1 cellular context compared by ENCODE assay signal in genomic region chr10:50554995-50555568, GRCh38.
TF ChIP-seq lines count a peak whose summit lies in the region.

No MANE protein-coding gene starts in this region.

TF ChIP-seq in K562, 482 proteins besides CTCF, POLR2A, EP300 and RAD21 (continued from another document and continues in another):
- no peak for TF ChIP-seq ZBTB33 (CRISPR knock-in tag; IDR thresholded peaks at IDR 0.05)
- TF ChIP-seq HINFP (tag; conservative IDR thresholded peaks at IDR 0.05; ENCODE audit: low read depth): no peak
- TF ChIP-seq COPS2 (conservative IDR thresholded peaks at IDR 0.05): no peak
- no peak for TF ChIP-seq ATF2 (CRISPR knock-in tag; IDR thresholded peaks at IDR 0.05)
- TF ChIP-seq SIN3B (IDR thresholded peaks at IDR 0.05; ENCODE audit: low read depth): no peak
- TF ChIP-seq MCM7 (IDR thresholded peaks at IDR 0.05): no peak
- no peak for TF ChIP-seq ZNF785 (CRISPR knock-in tag; IDR thresholded peaks at IDR 0.05)
- TF ChIP-seq CREB1 (IDR thresholded peaks at IDR 0.05): peak; percentile 43; the same call in 1 of the 2 replicates
- no peak for TF ChIP-seq CREB1 (CRISPR knock-in tag; IDR thresholded peaks at IDR 0.05)
- TF ChIP-seq FOXP4 (CRISPR knock-in tag; IDR thresholded peaks at IDR 0.05; ENCODE audit: borderline replicate concordance): no peak
- TF ChIP-seq XRCC3 (IDR thresholded peaks at IDR 0.05): no peak
- TF ChIP-seq ZNF586 (CRISPR knock-in tag; conservative IDR thresholded peaks at IDR 0.05): no peak
- TF ChIP-seq RBM39 (optimal IDR thresholded peaks at IDR 0.05; ENCODE audit: low read depth, low read length): no peak
- TF ChIP-seq ZNF717 (CRISPR knock-in tag; IDR thresholded peaks at IDR 0.05): no peak
- TF ChIP-seq ADNP (tag; IDR thresholded peaks at IDR 0.05): no peak
- no peak for TF ChIP-seq STAT5B (CRISPR knock-in tag; IDR thresholded peaks at IDR 0.05)
- TF ChIP-seq NFIX (CRISPR knock-in tag; IDR thresholded peaks at IDR 0.05; ENCODE audit: low read depth): no peak
- no peak for TF ChIP-seq ZNF699 (CRISPR knock-in tag; IDR thresholded peaks at IDR 0.05; ENCODE audit: insufficient replicate concordance)
- peak; percentile 55; the same call in 1 of the 2 replicates for TF ChIP-seq CHAMP1 (IDR thresholded peaks at IDR 0.05)
- TF ChIP-seq E2F3 (CRISPR knock-in tag; IDR thresholded peaks at IDR 0.05): no peak
- TF ChIP-seq ZNF584 (CRISPR knock-in tag; IDR thresholded peaks at IDR 0.05; ENCODE audit: low read depth): peak; percentile 52; the same call in 1 of the 2 replicates
- no peak for TF ChIP-seq PYGO2 (tag; IDR thresholded peaks at IDR 0.05)
- TF ChIP-seq MAX (CRISPR knock-in tag; IDR thresholded peaks at IDR 0.05): peak; percentile 58
- TF ChIP-seq NR2C1 (IDR thresholded peaks at IDR 0.05): no peak
- peak; percentile 62; the same call in 1 of the 2 replicates for TF ChIP-seq NR2C1 (tag; IDR thresholded peaks at IDR 0.05)
- TF ChIP-seq RBM15 (IDR thresholded peaks at IDR 0.05; ENCODE audit: insufficient read depth, low read length): no peak
- no peak for TF ChIP-seq RBM17 (IDR thresholded peaks at IDR 0.05; ENCODE audit: borderline replicate concordance, low read depth, low read length)
- TF ChIP-seq ZNF507 (tag; conservative IDR thresholded peaks at IDR 0.05): no peak
- no peak for TF ChIP-seq FOXJ3 (CRISPR knock-in tag; IDR thresholded peaks at IDR 0.05)
- TF ChIP-seq ASH1L (IDR thresholded peaks at IDR 0.05; ENCODE audit: borderline replicate concordance, low read depth, partially characterized antibody): no peak
- no peak for TF ChIP-seq ZNF239 (CRISPR knock-in tag; IDR thresholded peaks at IDR 0.05)
- TF ChIP-seq ZNF407 (IDR thresholded peaks at IDR 0.05; ENCODE audit: low read depth): no peak
- TF ChIP-seq POLR2H (tag; IDR thresholded peaks at IDR 0.05; ENCODE audit: low read depth): peak; percentile 35; the same call in 1 of the 2 replicates
- peak; percentile 12; the same call in 1 of the 2 replicates for TF ChIP-seq BCOR (IDR thresholded peaks at IDR 0.05)
- TF ChIP-seq ZKSCAN3 (CRISPR knock-in tag; IDR thresholded peaks at IDR 0.05): no peak
- TF ChIP-seq POLR3G (IDR thresholded peaks at IDR 0.05; ENCODE audit: extremely low read depth, insufficient read length, insufficient replicate concordance): no peak
- no peak for TF ChIP-seq GTF2A2 (tag; IDR thresholded peaks at IDR 0.05)
- peak in 1 of 3 experiments; percentile 31 for TF ChIP-seq YY1 (IDR thresholded peaks at IDR 0.05; ENCODE audit: borderline replicate concordance in 1 of 3, control insufficient read depth in 1 of 3, extremely low read depth in 1 of 3, insufficient read depth in 3 of 3, insufficient read length in 1 of 3, insufficient replicate concordance in 2 of 3, low read depth in 1 of 3, low read length in 2 of 3)
- no peak for TF ChIP-seq ILK (tag; IDR thresholded peaks at IDR 0.05; ENCODE audit: borderline replicate concordance, low read depth)
- TF ChIP-seq SRSF1 (IDR thresholded peaks at IDR 0.05; ENCODE audit: low read depth, low read length): no peak
- TF ChIP-seq E2F4 (CRISPR knock-in tag; IDR thresholded peaks at IDR 0.05; ENCODE audit: low read depth): no peak
- TF ChIP-seq TAL1 (IDR thresholded peaks at IDR 0.05): peak; percentile 87
- TF ChIP-seq NR3C1 (CRISPR knock-in tag; IDR thresholded peaks at IDR 0.05): no peak
- no peak for TF ChIP-seq TCF7 (IDR thresholded peaks at IDR 0.05; ENCODE audit: borderline replicate concordance)
- no peak for TF ChIP-seq TFE3 (CRISPR knock-in tag; IDR thresholded peaks at IDR 0.05)
